8 cellular contexts compared by ENCODE assay signal in genomic region chr12:6778212-6778570, GRCh38. TPM values are rescaled to one million over a fixed set of nuclear protein-coding genes. Genes with fewer than 3 reads are reported as not detected.
DNase-seq lines count a peak whose midpoint lies in the region; ATAC-seq, FAIRE-seq and TF ChIP-seq lines count a peak whose summit lies in the region.

No MANE protein-coding gene starts in this region.

- FAIRE-seq in HTR-8/SVneo (lab: Jason Lieb, UNC) = no peak

- H3K27ac ChIP-seq in right atrium auricular region (peak overlapping the region; percentile 54 to 69), smooth muscle cell (ENCODE audit: low read depth) (no peak overlapping the region)

- H3K9ac ChIP-seq in smooth muscle cell (ENCODE audit: low read depth) = no peak overlapping the region

- WGBS in smooth muscle cell (ENCODE audit: low lambda C conversion rate) = 29% methylated on average over 14 of the region's 14 CpGs

- no peaks in the 10 kb centered on the region for H3F3A ChIP-seq in smooth muscle cell (ENCODE audit: low read depth)

- peaks cover 49% of the 10 kb centered on the region for H3K4me1 Mint-ChIP-seq in T-helper 2 cell treated with Interferon-gamma antibody and Interleukin-4, amounts not matched to agents 5 μg/mL and 100 μg/mL, for 36 hours (ENCODE audit: low read depth)
- H3K4me1 Mint-ChIP-seq in activated CD8-positive, alpha-beta T cell treated with anti-CD3 and anti-CD28 coated beads, Interleukin-2, amount 10 ng/mL, durations not matched to agents 7 days and 5 days (ENCODE audit: low read depth) = peaks cover 62% of the 10 kb centered on the region

- H3K4me2 ChIP-seq in smooth muscle cell = peak overlapping the region; percentile 89

- no peaks in the 10 kb centered on the region for H3K36me3 ChIP-seq in right atrium auricular region
- H3K36me3 ChIP-seq in smooth muscle cell (ENCODE audit: low read depth) = no peaks in the 10 kb centered on the region

- H3K36me3 Mint-ChIP-seq in T-helper 2 cell treated with Interferon-gamma antibody and Interleukin-4, amounts not matched to agents 5 μg/mL and 100 μg/mL, for 36 hours (ENCODE audit: low read depth) = peaks cover 2% of the 10 kb centered on the region
- peaks cover 27% of the 10 kb centered on the region for H3K36me3 Mint-ChIP-seq in activated CD8-positive, alpha-beta T cell treated with anti-CD3 and anti-CD28 coated beads, Interleukin-2, amount 10 ng/mL, durations not matched to agents 7 days and 5 days (ENCODE audit: low read depth)

- TF ChIP-seq CTCF in right atrium auricular region (IDR thresholded peaks at IDR 0.05) = no peak
- TF ChIP-seq CTCF in smooth muscle cell (IDR thresholded peaks at IDR 0.05; ENCODE audit: borderline replicate concordance, insufficient read depth, poor library complexity, severe bottlenecking) = no peak

- H3K4me1 ChIP-seq in right atrium auricular region (peaks cover 0 to 23% of the 10 kb centered on the region in 2 donors), smooth muscle cell (ENCODE audit: low read depth) (peaks cover 27% of the 10 kb centered on the region)

- H2AFZ ChIP-seq in smooth muscle cell (ENCODE audit: low read depth) = peak overlapping the region; percentile 41

- H3K4me3 ChIP-seq in right atrium auricular region (peak overlapping the region in 1 of 2 donors; percentile 47), smooth muscle cell (peak overlapping the region; percentile 53)

- no peaks in the 10 kb centered on the region for H3K79me2 ChIP-seq in smooth muscle cell (ENCODE audit: low read depth)

- H3K9me3 Mint-ChIP-seq in T-helper 2 cell treated with Interferon-gamma antibody and Interleukin-4, amounts not matched to agents 5 μg/mL and 100 μg/mL, for 36 hours = no peaks in the 10 kb centered on the region
- no peaks in the 10 kb centered on the region for H3K9me3 Mint-ChIP-seq in activated CD8-positive, alpha-beta T cell treated with anti-CD3 and anti-CD28 coated beads, Interleukin-2, amount 10 ng/mL, durations not matched to agents 7 days and 5 days (ENCODE audit: insufficient read depth)

- ATAC-seq in activated CD8-positive, alpha-beta T cell treated with anti-CD3 and anti-CD28 coated beads, Interleukin-2, amount 10 ng/mL, durations not matched to agents 7 days and 5 days = no peak

- H3K27me3 ChIP-seq in right atrium auricular region (no peaks in the 10 kb centered on the region), smooth muscle cell (ENCODE audit: low read depth) (peaks cover 4% of the 10 kb centered on the region)

- H4K20me1 ChIP-seq in smooth muscle cell (ENCODE audit: low read depth) = no peaks in the 10 kb centered on the region

- POLR2A ChIA-PET in activated CD8-positive, alpha-beta T cell treated with anti-CD3 and anti-CD28 coated beads, Interleukin-2, amount 10 ng/mL, durations not matched to agents 7 days and 5 days (lab: Charles Lee) = interaction anchor here (0.6 to 9.3 kb wide), 3 partner anchors 25 to 210 kb away, joined by 3 to 66 read pairs (median 3); partner anchors contain the start of genes MLF2 and NOP2
- POLR2A ChIA-PET in HEK293T (lab: Yijun Ruan, JAX) = interaction anchor here (0.8 to 3.1 kb wide), 3 partner anchors 12 to 54 kb away, joined by 6 to 40 read pairs (median 25); partner anchors contain the start of genes COPS7A, MLF2 and PTMS

- DNase-seq in T-helper 2 cell treated with Interferon-gamma antibody and Interleukin-4, amounts not matched to agents 5 μg/mL and 100 μg/mL, for 36 hours (ENCODE audit: low spot score) = no peak
- DNase-seq in T-helper 2 cell (no peak), right atrium auricular region (ENCODE audit: low spot score) (no peak), smooth muscle cell (lab: John Stamatoyannopoulos, UW; ENCODE audit: unreplicated experiment) (no peak), HTR-8/SVneo (ENCODE audit: insufficient read length, low spot score) (no peak), HEK293T (ENCODE audit: extremely low spot score) (no peak), 8988T (no peak)
- no peak for DNase-seq in activated CD8-positive, alpha-beta T cell treated with anti-CD3 and anti-CD28 coated beads, Interleukin-2, amount 10 ng/mL, durations not matched to agents 7 days and 5 days

- H3K9me3 ChIP-seq in right atrium auricular region (no peaks in the 10 kb centered on the region), smooth muscle cell (replicated peaks; ENCODE audit: low read depth) (no peaks in the 10 kb centered on the region)

- H3K4me3 Mint-ChIP-seq in T-helper 2 cell treated with Interferon-gamma antibody and Interleukin-4, amounts not matched to agents 5 μg/mL and 100 μg/mL, for 36 hours = peak overlapping the region; percentile 78
- H3K4me3 Mint-ChIP-seq in activated CD8-positive, alpha-beta T cell treated with anti-CD3 and anti-CD28 coated beads, Interleukin-2, amount 10 ng/mL, durations not matched to agents 7 days and 5 days = peak overlapping the region; percentile 66

- H3K27ac Mint-ChIP-seq in T-helper 2 cell treated with Interferon-gamma antibody and Interleukin-4, amounts not matched to agents 5 μg/mL and 100 μg/mL, for 36 hours = peak overlapping the region; percentile 66
- H3K27ac Mint-ChIP-seq in activated CD8-positive, alpha-beta T cell treated with anti-CD3 and anti-CD28 coated beads, Interleukin-2, amount 10 ng/mL, durations not matched to agents 7 days and 5 days = peak overlapping the region; percentile 79

- CTCF ChIA-PET in activated CD8-positive, alpha-beta T cell treated with anti-CD3 and anti-CD28 coated beads, Interleukin-2, amount 10 ng/mL, durations not matched to agents 7 days and 5 days (lab: Charles Lee) = interaction anchor here (0.6 to 20.8 kb wide), 15 partner anchors 8 to 166 kb away, joined by 3 to 378 read pairs (median 3); partner anchors contain the start of genes CD4, LAG3, MLF2 and PTMS
- CTCF ChIA-PET in HEK293T (lab: Yijun Ruan, JAX) = interaction anchor here (0.6 to 5.5 kb wide), 10 partner anchors 9 to 172 kb away, joined by 3 to 26 read pairs (median 4); partner anchors contain the start of genes COPS7A, MLF2, PTMS and USP5

- peaks cover 2% of the 10 kb centered on the region for H3K27me3 Mint-ChIP-seq in T-helper 2 cell treated with Interferon-gamma antibody and Interleukin-4, amounts not matched to agents 5 μg/mL and 100 μg/mL, for 36 hours (ENCODE audit: low read depth)
- H3K27me3 Mint-ChIP-seq in activated CD8-positive, alpha-beta T cell treated with anti-CD3 and anti-CD28 coated beads, Interleukin-2, amount 10 ng/mL, durations not matched to agents 7 days and 5 days (ENCODE audit: low read depth) = no peaks in the 10 kb centered on the region

TF ChIP-seq in HEK293T, 16 proteins besides CTCF, POLR2A, EP300 and RAD21:
- TF ChIP-seq NFRKB (IDR thresholded peaks at IDR 0.05) (no peak), FOXK2 (IDR thresholded peaks at IDR 0.05) (no peak), SUZ12 (IDR thresholded peaks at IDR 0.05) (no peak), ELF4 (IDR thresholded peaks at IDR 0.05) (no peak), SP1 (IDR thresholded peaks at IDR 0.05) (no peak), CTBP1 (IDR thresholded peaks at IDR 0.05; ENCODE audit: borderline replicate concordance) (no peak), FOXM1 (IDR thresholded peaks at IDR 0.05; ENCODE audit: borderline replicate concordance) (no peak), BHLHE40 (IDR thresholded peaks at IDR 0.05; ENCODE audit: borderline replicate concordance) (no peak), L3MBTL2 (conservative IDR thresholded peaks at IDR 0.05) (no peak), ARNT (IDR thresholded peaks at IDR 0.05) (no peak), ZNF384 (IDR thresholded peaks at IDR 0.05) (no peak), PKNOX1 (IDR thresholded peaks at IDR 0.05) (no peak), FOXA1 (IDR thresholded peaks at IDR 0.05) (no peak)
TF ChIP-seq in HEK293T: peak in this region for 0.

RNA-seq across cellular contexts. Expression of gene LAG3, which starts 5.9 kb away (rescaled TPM):
- total RNA-seq in activated CD8-positive, alpha-beta T cell treated with anti-CD3 and anti-CD28 coated beads, Interleukin-2, amount 10 ng/mL, durations not matched to agents 7 days and 5 days = 10 to 100 TPM; 43.0 to 45.2 TPM
- total RNA-seq in right atrium auricular region = under 1 TPM in 1 of 2 donors, not detected in 1; 0.47 TPM
- total RNA-seq in smooth muscle cell = 0.18 and 1.0 TPM in 2 replicates
- 1.7 and 3.7 TPM in 2 replicates for polyA plus RNA-seq in smooth muscle cell

RNA-seq across cellular contexts. Expression of gene CD4, which starts 11.1 kb away (rescaled TPM):
- total RNA-seq in activated CD8-positive, alpha-beta T cell treated with anti-CD3 and anti-CD28 coated beads, Interleukin-2, amount 10 ng/mL, durations not matched to agents 7 days and 5 days = 1 to 10 TPM in 1 of 2 experiments, under 1 TPM in 1; 0.90 to 1.6 TPM
- 1 to 10 TPM; 3.2 to 7.3 TPM for total RNA-seq in right atrium auricular region
- 0.13 and 0.22 TPM in 2 replicates for total RNA-seq in smooth muscle cell
- 1.3 and 2.5 TPM in 2 replicates for polyA plus RNA-seq in smooth muscle cell

RNA-seq across cellular contexts. Expression of gene PTMS, which starts 12.0 kb away (rescaled TPM):
- 10 to 100 TPM; 42.9 to 47.4 TPM for total RNA-seq in activated CD8-positive, alpha-beta T cell treated with anti-CD3 and anti-CD28 coated beads, Interleukin-2, amount 10 ng/mL, durations not matched to agents 7 days and 5 days
- total RNA-seq in right atrium auricular region (100 to 1,000 TPM in 1 of 2 donors, 10 to 100 TPM in 1; 67.8 to 119 TPM), smooth muscle cell (115 and 125 TPM in 2 replicates)
- polyA plus RNA-seq in smooth muscle cell = 379 and 381 TPM in 2 replicates

RNA-seq across cellular contexts. Expression of gene MLF2, which starts 25.2 kb away (rescaled TPM):
- total RNA-seq in activated CD8-positive, alpha-beta T cell treated with anti-CD3 and anti-CD28 coated beads, Interleukin-2, amount 10 ng/mL, durations not matched to agents 7 days and 5 days = 100 to 1,000 TPM; 109 to 113 TPM
- total RNA-seq in right atrium auricular region (100 to 1,000 TPM; 121 to 138 TPM), smooth muscle cell (182 and 185 TPM in 2 replicates)
- 381 and 398 TPM in 2 replicates for polyA plus RNA-seq in smooth muscle cell

RNA-seq across cellular contexts. Expression of gene GPR162, which starts 43.4 kb away (rescaled TPM):
- total RNA-seq in activated CD8-positive, alpha-beta T cell treated with anti-CD3 and anti-CD28 coated beads, Interleukin-2, amount 10 ng/mL, durations not matched to agents 7 days and 5 days = under 1 TPM; 0.13 to 0.34 TPM
- 1 to 10 TPM in 1 of 2 donors, under 1 TPM in 1; 0.44 to 7.0 TPM for total RNA-seq in right atrium auricular region
- 0.76 and 2.9 TPM in 2 replicates for total RNA-seq in smooth muscle cell
- polyA plus RNA-seq in smooth muscle cell = 2.1 and 3.0 TPM in 2 replicates

Comparison
In these comparisons a context has a peak if more than half of its experiments do, and no peak if none do; other contexts are left out.
1. RNA of gene LAG3, which starts 5.9 kb away (total RNA-seq): 43.0 to 45.2 TPM in activated CD8-positive, alpha-beta T cell treated with anti-CD3 and anti-CD28 coated beads, Interleukin-2, amount 10 ng/mL, durations not matched to agents 7 days and 5 days; 0.47 TPM in right atrium auricular region and 0.18 to 1.0 TPM in smooth muscle cell; every median in the first group is over 10 times any median in the second.